ENCODE assay signal across 20 cellular contexts in genomic region chr16:53848950-53849349, GRCh38.
"Had no signal": no experiment of that assay in that cellular context is flagged by ENCODE, and none has a peak within 500 bp of the region (broad histone marks: within the 10 kb centered on the region; RNA-seq: fewer than 3 reads in every experiment).

No MANE protein-coding gene starts in this region.

- ATAC-seq: esophagus mucosa; stimulated activated memory B cell treated with anti-CD40 and anti-IgM and Interleukin-4, amounts not matched to agents 10 μg/mL and 1 μg/mL and 100 μg/mL, for 72 hours had no signal

- H2AFZ ChIP-seq: hepatocyte had no signal

- H3K36me3 ChIP-seq: breast epithelium, lower lobe of right lung, transverse colon, WERI-Rb-1 had no signal

- H3K4me3 ChIP-seq: breast epithelium, hepatocyte, lower lobe of right lung, sigmoid colon, smooth muscle cell, stomach, transverse colon had no signal

- H3K27me3 ChIP-seq: breast epithelium, hepatocyte, sigmoid colon, stomach, transverse colon had no signal

- H3K27me3 Mint-ChIP-seq: activated naive CD8-positive, alpha-beta T cell treated with anti-CD3 and anti-CD28 coated beads for 36 hours; central memory CD8-positive, alpha-beta T cell; naive B cell; stimulated activated memory B cell treated with anti-CD40 and anti-IgM and Interleukin-4, amounts not matched to agents 10 μg/mL and 1 μg/mL and 100 μg/mL, for 72 hours had no signal

- H3K9me3 Mint-ChIP-seq: central memory CD8-positive, alpha-beta T cell; immature natural killer cell; stimulated activated memory B cell treated with anti-CD40 and anti-IgM and Interleukin-4, amounts not matched to agents 10 μg/mL and 1 μg/mL and 100 μg/mL, for 72 hours had no signal

- H3K79me2 ChIP-seq: hepatocyte had no signal

- H3K27ac Mint-ChIP-seq: activated naive CD8-positive, alpha-beta T cell treated with anti-CD3 and anti-CD28 coated beads for 36 hours; stimulated activated memory B cell treated with anti-CD40 and anti-IgM and Interleukin-4, amounts not matched to agents 10 μg/mL and 1 μg/mL and 100 μg/mL, for 72 hours had no signal

- H3K4me1 ChIP-seq: breast epithelium, stomach had no signal

- H3K4me3 Mint-ChIP-seq: activated naive CD8-positive, alpha-beta T cell treated with anti-CD3 and anti-CD28 coated beads for 36 hours; central memory CD8-positive, alpha-beta T cell; immature natural killer cell; naive B cell; stimulated activated memory B cell treated with anti-CD40 and anti-IgM and Interleukin-4, amounts not matched to agents 10 μg/mL and 1 μg/mL and 100 μg/mL, for 72 hours had no signal

- H3K9me3 ChIP-seq: breast epithelium, lower lobe of right lung, sigmoid colon, stomach, transverse colon had no signal

- DNase-seq: activated naive CD8-positive, alpha-beta T cell treated with anti-CD3 and anti-CD28 coated beads for 36 hours; activated T-cell treated with anti-CD3 and anti-CD28 coated beads, Interleukin-2, amount 50 U/mL, for 1 hour; effector memory CD4-positive, alpha-beta T cell; foreskin melanocyte; glutamatergic neuron; immature natural killer cell; lower lobe of right lung; mesendoderm; naive B cell; sigmoid colon; stimulated activated CD4-positive, alpha-beta T cell treated with anti-CD3 and anti-CD28 coated beads, Interleukin-15, amount 100 ng/mL, for 24 hours; stomach; transverse colon; WERI-Rb-1 had no signal

- H3K27ac ChIP-seq: breast epithelium, hepatocyte, lower lobe of right lung, sigmoid colon, stomach, transverse colon, WERI-Rb-1 had no signal
